21 cellular contexts compared by ENCODE assay signal in the genomic region with DNA sequence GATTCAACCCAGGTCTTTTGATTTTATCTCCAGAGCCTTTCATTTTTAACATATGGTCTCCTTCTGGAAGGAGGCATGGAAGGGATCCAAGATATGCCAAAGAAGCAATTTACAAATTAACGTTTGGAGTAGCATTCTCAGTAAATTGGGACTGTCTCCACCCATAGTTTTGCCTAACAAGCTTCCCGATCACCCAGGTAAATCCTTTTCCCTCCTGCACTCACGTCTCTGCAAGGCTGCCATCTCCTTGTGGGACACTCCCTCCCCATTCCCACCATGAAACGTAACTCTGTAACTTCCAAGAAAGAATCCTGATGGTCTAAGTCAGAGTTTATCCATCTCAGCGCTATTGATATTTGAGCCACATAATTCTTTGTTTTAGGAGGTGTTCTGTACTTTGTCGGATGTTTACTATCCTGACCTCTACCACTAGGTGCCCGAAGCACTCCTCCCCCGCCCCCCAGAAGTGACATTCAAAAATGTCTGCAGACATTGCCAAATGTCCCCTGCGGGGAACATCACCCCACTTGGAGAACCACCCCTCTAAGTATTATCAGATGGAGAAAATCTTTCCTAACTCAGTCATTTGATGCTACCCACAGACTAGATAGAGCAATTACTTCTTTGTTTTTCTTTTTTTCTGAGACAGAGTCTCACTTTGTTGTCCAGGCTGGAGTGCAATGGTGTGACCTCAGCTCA. TPM values are rescaled to one million over a fixed set of nuclear protein-coding genes. Genes with fewer than 3 reads are reported as not detected.
DNase-seq lines count a peak whose midpoint lies in the region; FAIRE-seq and TF ChIP-seq lines count a peak whose summit lies in the region.
"Had no signal": no experiment of that assay in that cellular context is flagged by ENCODE, and none has a peak within 500 bp of the region (broad histone marks: within the 10 kb centered on the region; RNA-seq: fewer than 3 reads in every experiment).

No MANE protein-coding gene starts in this region.

- H3K27me3 ChIP-seq in HUES64 (ENCODE audit: insufficient read depth, low read length) (no peaks in the 10 kb centered on the region), H1 (replicated peaks in 1 of 4; ENCODE audit: control insufficient read depth in 3 of 4, extremely low read depth in 1 of 4, insufficient read depth in 3 of 4, low read length in 3 of 4) (no peaks in the 10 kb centered on the region)

- H3K79me1 ChIP-seq in H1 (ENCODE audit: low read depth, low read length) = no peaks in the 10 kb centered on the region

- H2BK20ac ChIP-seq in H1 (ENCODE audit: low read length) = peak overlapping the region; percentile 95; the same call in 1 of the 2 replicates

- H3K4me3 Mint-ChIP-seq in osteocyte (ENCODE audit: unreplicated experiment) = no peak overlapping the region
- H3K4me3 Mint-ChIP-seq: activated B cell treated with CpG ODN at 0.5 μM for 24 hours; stimulated activated effector memory CD8-positive, alpha-beta T cell treated with anti-CD3 and anti-CD28 coated beads, Interleukin-12 subunit alpha, Interleukin-12 subunit beta, amount 100 ng/mL, for 72 hours had no signal

- CTCF ChIA-PET in H1 (lab: Charles Lee; ENCODE audit: partially characterized antibody) = interaction anchor here (1.1 to 1.6 kb wide), 3 partner anchors 55 to 366 kb away, joined by 3 read pairs; no protein-coding TSS in a partner anchor

- no peak overlapping the region for H3K9ac ChIP-seq in HUES64 (ENCODE audit: low read depth, low read length)
- H3K9ac ChIP-seq in H1 (replicated peaks in 1 of 4; ENCODE audit: extremely low read depth in 1 of 4, low read depth in 3 of 4, low read length in 3 of 4) = no peak overlapping the region

- no peak for TF ChIP-seq CTCF in H1 (IDR thresholded peaks at IDR 0.05; ENCODE audit: control extremely low read depth in 1 of 3, insufficient read depth in 1 of 3, low read depth in 1 of 3, low read length in 3 of 3)
- no peak for TF ChIP-seq CTCF in osteocyte (IDR thresholded peaks at IDR 0.05)
- TF ChIP-seq CTCF in GM20000 (IDR thresholded peaks at IDR 0.05; ENCODE audit: extremely low read depth, missing control alignments) = no peak

- FAIRE-seq in H1 (lab: Jason Lieb, UNC) = no peak

- DNase-seq in DMS 273 (lab: John Stamatoyannopoulos, UW; ENCODE audit: unreplicated experiment) (peak; percentile 13), DMS 273 treated with DMSO at 0.1 percent for 48 hours (lab: John Stamatoyannopoulos, UW) (no peak), H1 (ENCODE audit: low read depth in 1 of 2, low spot score in 2 of 2) (no peak), osteocyte (ENCODE audit: extremely low spot score, unreplicated experiment) (no peak), GF-D8 (lab: John Stamatoyannopoulos, UW) (no peak), GM20000 (ENCODE audit: low spot score) (no peak)
- no peak for DNase-seq in stimulated activated CD4-positive, alpha-beta T cell treated with anti-CD3 and anti-CD28 coated beads, Interleukin-4, amount 100 ng/mL, for 1 hour
- DNase-seq: activated B cell treated with CpG ODN at 0.5 μM for 24 hours, activated gamma-delta T cell, aorta, C1 segment of cervical spinal cord, DMS153, foreskin melanocyte, NCI-H1694 treated with DMSO at 0.1 percent for 48 hours, SIG-M5, spleen, tibial artery had no signal

- no peak overlapping the region for H3K56ac ChIP-seq in H1 (replicated peaks; ENCODE audit: insufficient read length, low read depth, low read length)

- H4K5ac ChIP-seq in H1 (ENCODE audit: insufficient read length, low read depth, low read length) = no peak overlapping the region

- POLR2A ChIA-PET in H1 (lab: Charles Lee; ENCODE audit: partially characterized antibody) = interaction anchor here (0.5 kb wide), 1 partner anchor 157 kb away, joined by 3 read pairs; no protein-coding TSS in a partner anchor

- TF ChIP-seq EP300 in H1 (IDR thresholded peaks at IDR 0.05; ENCODE audit: borderline replicate concordance in 1 of 2, low read depth in 2 of 2, low read length in 2 of 2) = no peak

- peaks cover 2% of the 10 kb centered on the region; the same call in 1 of the 2 replicates for H3K23me2 ChIP-seq in H1 (ENCODE audit: low read depth, low read length)

- peak overlapping the region; percentile 81; the same call in 1 of the 2 replicates for H2BK15ac ChIP-seq in H1 (ENCODE audit: low read length)

- 0 out of 2 replicates have a peak overlapping the region, but pooled peaks have one; percentile 65 for H2AK5ac ChIP-seq in H1 (ENCODE audit: low read depth, low read length)

- H3K9me3 ChIP-seq in HUES64 (ENCODE audit: insufficient read depth, low read depth, low read length) (no peaks in the 10 kb centered on the region), H1 (ENCODE audit: insufficient read depth in 2 of 2, low read depth in 1 of 2, low read length in 1 of 2) (no peaks in the 10 kb centered on the region)
- H3K9me3 ChIP-seq: spleen, tibial artery had no signal

- WGBS in HUES64 = 49% methylated on average over 9 of the region's 9 CpGs
- 66% methylated on average over 9 of the region's 9 CpGs; no CpG with 5 or more reads in 1 of the 2 experiments for WGBS in H1 (ENCODE audit: extremely low coverage in 1 of 2, insufficient coverage in 1 of 2, insufficient read length in 1 of 2, insufficient replicate concordance in 2 of 2, low coverage in 1 of 2, low lambda C conversion rate in 2 of 2, missing lambda C conversion rate in 1 of 2), 2 experiments

- no peak for TF ChIP-seq POLR2A in H1 (IDR thresholded peaks at IDR 0.05; ENCODE audit: control extremely low read depth in 1 of 2, low read depth in 2 of 2, low read length in 2 of 2)

- H3K4me3 ChIP-seq in HUES64 (ENCODE audit: low read length) = 0 out of 2 replicates have a peak overlapping the region, but pooled peaks have one; percentile 16
- H3K4me3 ChIP-seq in H1 (ENCODE audit: extremely low read depth in 1 of 4, insufficient read depth in 2 of 4, low read depth in 3 of 4, low read length in 4 of 4) = no peak overlapping the region; a peak in 1 of 8 replicates
- H3K4me3 ChIP-seq: spleen, tibial artery had no signal

- H3K23ac ChIP-seq in H1 (ENCODE audit: insufficient read length) = no peak overlapping the region

- H3K27ac ChIP-seq in HUES64 (ENCODE audit: low read depth, low read length) (no peak overlapping the region), H1 (ENCODE audit: low read depth, low read length) (no peak overlapping the region)
- H3K27ac ChIP-seq: 22Rv1, spleen, tibial artery had no signal

- no peak overlapping the region for H2BK120ac ChIP-seq in H1 (replicated peaks; ENCODE audit: low read depth, low read length)

- no peaks in the 10 kb centered on the region for H3K36me3 Mint-ChIP-seq in osteocyte (ENCODE audit: unreplicated experiment)

- no peak overlapping the region for H3K14ac ChIP-seq in H1 (ENCODE audit: insufficient read length)

- peak overlapping the region; percentile 60 for H2AFZ ChIP-seq in H1 (ENCODE audit: low read length)

- H3K36me3 ChIP-seq in HUES64 (ENCODE audit: insufficient read depth, low read length) = no peaks in the 10 kb centered on the region
- H3K36me3 ChIP-seq in H1 (ENCODE audit: control insufficient read depth in 2 of 4, insufficient read depth in 4 of 4, low read length in 3 of 4) = no peaks in the 10 kb centered on the region
- H3K36me3 ChIP-seq: spleen, tibial artery had no signal

- H3K18ac ChIP-seq in H1 (ENCODE audit: extremely low read depth, low read length) = peak overlapping the region; percentile 87; the same call in 1 of the 2 replicates

- no peak overlapping the region for H3K4ac ChIP-seq in H1 (replicated peaks; ENCODE audit: insufficient read length, low read depth, low read length)

- H4K8ac ChIP-seq in H1 (ENCODE audit: extremely low read depth, insufficient read depth, low read length) = no peak overlapping the region

- no peak for TF ChIP-seq RAD21 in H1 (IDR thresholded peaks at IDR 0.05 in 1 of 2, conservative IDR thresholded peaks at IDR 0.05 in 1 of 2; ENCODE audit: low read depth in 2 of 2, low read length in 2 of 2)

- H3K4me2 ChIP-seq in H1 (ENCODE audit: insufficient read depth in 1 of 2, low read depth in 2 of 2, low read length in 2 of 2) = peak overlapping the region in 1 of 2 experiments; percentile 23; a peak in 1 of 4 replicates

- H3K4me1 ChIP-seq in HUES64 (ENCODE audit: insufficient read depth, low read length) = peaks cover 28% of the 10 kb centered on the region
- H3K4me1 ChIP-seq in H1 (replicated peaks in 1 of 4; ENCODE audit: control insufficient read depth in 3 of 4, insufficient read depth in 4 of 4, low read length in 3 of 4) = peaks cover 0 to 6% (median 6%) of the 10 kb centered on the region in 4 experiments; a peak in 4 of 7 replicates

- H2BK12ac ChIP-seq in H1 (ENCODE audit: low read depth, low read length) = peak overlapping the region; percentile 84; the same call in 1 of the 2 replicates

- H4K91ac ChIP-seq in H1 (replicated peaks; ENCODE audit: insufficient read length, low read length) = peak overlapping the region; percentile 70

- no peaks in the 10 kb centered on the region for H3K79me2 ChIP-seq in H1 (ENCODE audit: control insufficient read depth in 1 of 2, insufficient read depth in 2 of 2, low read length in 2 of 2)

- no peaks in the 10 kb centered on the region for H3K27me3 Mint-ChIP-seq in osteocyte (ENCODE audit: unreplicated experiment)
- H3K27me3 Mint-ChIP-seq: activated B cell treated with CpG ODN at 0.5 μM for 24 hours had no signal

- no peaks in the 10 kb centered on the region for H4K20me1 ChIP-seq in H1 (replicated peaks in 1 of 2; ENCODE audit: control insufficient read depth in 1 of 2, insufficient read depth in 2 of 2, low read length in 2 of 2)

- peak overlapping the region; percentile 92; the same call in 1 of the 2 replicates for H2BK5ac ChIP-seq in H1 (ENCODE audit: low read depth, low read length)

- H3K4me1 Mint-ChIP-seq in osteocyte (ENCODE audit: unreplicated experiment) = peaks cover 61% of the 10 kb centered on the region

- H3K27ac Mint-ChIP-seq in osteocyte (ENCODE audit: unreplicated experiment) = peak overlapping the region; percentile 74
- H3K27ac Mint-ChIP-seq: activated B cell treated with CpG ODN at 0.5 μM for 24 hours; progenitor cell of endocrine pancreas; stimulated activated effector memory CD8-positive, alpha-beta T cell treated with anti-CD3 and anti-CD28 coated beads, Interleukin-12 subunit alpha, Interleukin-12 subunit beta, amount 100 ng/mL, for 72 hours had no signal

- no peaks in the 10 kb centered on the region for H3K9me3 Mint-ChIP-seq in osteocyte (ENCODE audit: unreplicated experiment)
- H3K9me3 Mint-ChIP-seq: stimulated activated effector memory CD8-positive, alpha-beta T cell treated with anti-CD3 and anti-CD28 coated beads, Interleukin-12 subunit alpha, Interleukin-12 subunit beta, amount 100 ng/mL, for 72 hours had no signal

RNA-seq across cellular contexts. Expression of gene NFAT5, which starts 32.9 kb away (rescaled TPM):
- polyA plus RNA-seq in HUES64 (2013, experiment 1 of 2) = 8.8 TPM
- polyA plus RNA-seq in HUES64 (2013, experiment 2 of 2) = 10.0 TPM
- 25.4 and 29.0 TPM in 2 replicates for total RNA-seq in H1 (2021; fragmentation: NEBNext Ultra II Directional; extraction: Animal tissue kit (Norgen Biotek cat#: 25700))
- polyA plus RNA-seq in H1 (2011; rRNA removed) = 6.0 and 8.9 TPM in 2 replicates
- 7.8 TPM for polyA plus RNA-seq in H1 (2011; cell fraction: cytosol; rRNA removed)
- 20.9 TPM for polyA plus RNA-seq in H1 (2011; cell fraction: nucleus; rRNA removed)
- polyA plus RNA-seq in H1 (2012, experiment 1 of 2) = 4.2 to 9.5 TPM (median 7.2 TPM) in 4 replicates
- 0.35 TPM for polyA plus RNA-seq in H1 (2012, experiment 2 of 2)
- 15.8 TPM for polyA plus RNA-seq in H1 (2013, experiment 1 of 2)
- 14.0 TPM for polyA plus RNA-seq in H1 (2013, experiment 2 of 2)
- 66.3 and 85.1 TPM in 2 replicates for polyA minus RNA-seq in H1 (2011; rRNA and poly(A)+ RNA removed)
- polyA minus RNA-seq in H1 (2011; cell fraction: cytosol; rRNA and poly(A)+ RNA removed) = 21.1 TPM
- polyA minus RNA-seq in H1 (2011; cell fraction: nucleus; rRNA and poly(A)+ RNA removed) = 54.5 TPM
- 55.0 and 57.3 TPM in 2 replicates for total RNA-seq in osteocyte
